Comparison of ENCODE assay signal across 35 cellular contexts in the genomic region with DNA sequence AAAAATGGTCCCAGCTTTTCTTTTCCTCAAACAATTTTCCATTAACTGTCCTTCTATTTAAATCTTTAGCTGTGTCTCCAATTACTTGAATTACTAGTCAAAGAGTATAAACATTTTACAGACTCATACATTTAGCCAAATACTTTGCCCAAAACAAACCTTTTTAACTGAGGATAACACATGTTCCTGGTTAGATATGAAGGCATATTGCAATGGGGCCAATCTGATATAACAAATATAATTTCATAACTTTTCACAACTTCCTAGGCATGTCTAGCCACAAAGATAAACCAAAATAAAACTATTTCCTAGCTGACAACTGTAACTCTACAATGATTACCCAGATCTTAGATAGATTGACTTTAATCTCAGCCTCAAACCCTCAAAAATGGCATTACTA.
"Had no signal": no experiment of that assay in that cellular context is flagged by ENCODE, and none has a peak within 500 bp of the region (broad histone marks: within the 10 kb centered on the region; RNA-seq: fewer than 3 reads in every experiment).

No MANE protein-coding gene starts in this region.

- H3K27me3 ChIP-seq: MG63 had no signal

- DNase-seq: Karpas-422, Kasumi-1, MG63, MM.1S, MV-4-11, NCI-H1048, NCI-H1092, NCI-H1092 treated with DMSO at 0.1 percent for 48 hours, NCI-H1105, NCI-H1105 treated with DMSO at 0.1 percent for 48 hours, NCI-H1417, NCI-H1417 treated with DMSO at 0.1 percent for 48 hours, NCI-H1436, NCI-H1436 treated with DMSO at 0.1 percent for 48 hours, NCI-H146, NCI-H1694, NCI-H1694 treated with DMSO at 0.1 percent for 48 hours, NCI-H187, NCI-H187 treated with DMSO at 0.1 percent for 48 hours, NCI-H1930, NCI-H2029, NCI-H2029 treated with DMSO at 0.1 percent for 48 hours, NCI-H2081, NCI-H2081 treated with DMSO at 0.1 percent for 48 hours, NCI-H2107, NCI-H2171, NCI-H2171 treated with DMSO at 0.1 percent for 48 hours, NCI-H2227 treated with DMSO at 0.1 percent for 48 hours, NCI-H226, NCI-H345, NCI-H446, NCI-H446 treated with DMSO at 0.1 percent for 48 hours, NCI-H510A, NCI-H510A treated with DMSO at 0.1 percent for 48 hours, NCI-H524 had no signal

- H3K9me3 ChIP-seq: MG63 had no signal

- H3K36me3 ChIP-seq: MG63 had no signal

- H3K4me3 ChIP-seq: MG63 had no signal
